In the genomic region with DNA sequence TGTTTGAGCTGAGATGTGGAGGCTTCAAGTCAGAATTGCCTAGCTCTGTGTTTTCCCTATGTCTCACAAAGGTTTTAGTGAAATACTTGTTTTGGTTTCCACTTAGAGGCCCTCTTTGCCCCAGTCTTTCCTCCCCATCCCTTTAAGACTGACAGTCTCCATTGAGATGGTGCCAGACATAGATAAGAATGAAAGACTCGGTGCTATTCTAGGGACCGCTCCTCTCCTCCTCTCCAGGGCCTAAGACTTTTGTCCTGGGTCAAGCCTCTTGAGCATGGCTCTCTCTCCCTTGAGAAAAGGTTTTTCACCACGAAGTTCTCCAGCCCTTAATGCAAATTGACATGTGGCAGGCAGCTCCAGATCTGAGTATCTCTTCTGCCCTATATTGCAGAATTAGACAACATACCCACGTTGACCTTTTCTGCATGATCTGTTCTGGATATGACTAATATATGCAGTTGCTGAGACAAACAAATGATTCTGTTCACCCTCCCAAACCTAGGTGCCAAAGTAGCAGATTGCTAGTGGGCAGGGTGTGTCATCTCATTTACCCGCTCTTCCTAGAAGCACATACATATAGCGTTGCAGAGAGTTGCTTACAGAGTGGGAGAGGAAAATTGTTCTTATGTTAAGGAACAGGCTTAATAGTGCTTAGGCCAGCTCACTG, we compare ENCODE assay signal across 8 cellular contexts. TPM values are rescaled to one million over a fixed set of nuclear protein-coding genes. Genes with fewer than 3 reads are reported as not detected.
DNase-seq lines count a peak whose midpoint lies in the region; ATAC-seq and TF ChIP-seq lines count a peak whose summit lies in the region.

No MANE protein-coding gene starts in this region.

- H3K9me3 Mint-ChIP-seq in activated B cell treated with CpG ODN at 0.5 μM for 24 hours: no peaks in the 10 kb centered on the region
- H3K9me3 Mint-ChIP-seq in immature natural killer cell: no peaks in the 10 kb centered on the region

- no peaks in the 10 kb centered on the region for H3K27me3 ChIP-seq in upper lobe of left lung

- intact Hi-C loops in activated B cell treated with CpG ODN at 0.5 μM for 24 hours (cut with micrococcal nuclease): loop anchor here (1.0 kb wide), 1 partner anchor 99 kb away; no protein-coding TSS in a partner anchor

- DNase-seq in Ammon's horn (ENCODE audit: low spot score) (peak; percentile 58), activated B cell treated with CpG ODN at 0.5 μM for 24 hours (no peak), glomerular visceral epithelial cell (ENCODE audit: extremely low spot score) (no peak), upper lobe of left lung (no peak), NCI-H446 (lab: John Stamatoyannopoulos, UW) (no peak), immature natural killer cell (no peak)

- H3K4me3 Mint-ChIP-seq in activated B cell treated with CpG ODN at 0.5 μM for 24 hours (no peak overlapping the region), immature natural killer cell (no peak overlapping the region)

- no peaks in the 10 kb centered on the region for H3K4me1 ChIP-seq in upper lobe of left lung

- peak overlapping the region; percentile 7 for H3K27ac Mint-ChIP-seq in activated B cell treated with CpG ODN at 0.5 μM for 24 hours
- H3K27ac Mint-ChIP-seq in immature natural killer cell: no peak overlapping the region

- no peak for TF ChIP-seq POLR2A in upper lobe of left lung (IDR thresholded peaks at IDR 0.05)

- H3K4me3 ChIP-seq in upper lobe of left lung: no peak overlapping the region

- no peak for TF ChIP-seq EP300 in upper lobe of left lung (IDR thresholded peaks at IDR 0.05)

- POLR2A ChIA-PET in activated B cell treated with CpG ODN at 0.5 μM for 24 hours (lab: Charles Lee): interaction anchor here (1.3 kb wide), 1 partner anchor 48 kb away, joined by 3 read pairs; a partner anchor contains a TSS

- H3K27me3 Mint-ChIP-seq in activated B cell treated with CpG ODN at 0.5 μM for 24 hours: no peaks in the 10 kb centered on the region
- peaks cover 0 to 7% (median 2%) of the 10 kb centered on the region in 3 donors for H3K27me3 Mint-ChIP-seq in immature natural killer cell (ENCODE audit: low read depth in 3 of 3)

- CTCF ChIA-PET in activated B cell treated with CpG ODN at 0.5 μM for 24 hours (lab: Charles Lee): no interaction called here

- TF ChIP-seq CTCF in activated B cell treated with CpG ODN at 0.5 μM for 24 hours (IDR thresholded peaks at IDR 0.05) (no peak), upper lobe of left lung (IDR thresholded peaks at IDR 0.05) (no peak)

- ATAC-seq in GM19025 (IDR thresholded peaks at IDR 0.05; ENCODE audit: low read depth, unreplicated experiment): peak; percentile 94
- ATAC-seq in HG02938 (IDR thresholded peaks at IDR 0.05; ENCODE audit: unreplicated experiment): peak; percentile 88
- peak; percentile 77 for ATAC-seq in activated B cell treated with CpG ODN at 0.5 μM for 24 hours (ENCODE audit: low read depth)
- ATAC-seq in upper lobe of left lung (ENCODE audit: low FRiP score in 2 of 2): no peak

- H3K9me3 ChIP-seq in upper lobe of left lung: no peaks in the 10 kb centered on the region

- H3K36me3 ChIP-seq in upper lobe of left lung: no peaks in the 10 kb centered on the region

- no peak overlapping the region for H3K27ac ChIP-seq in upper lobe of left lung

- H3K36me3 Mint-ChIP-seq in activated B cell treated with CpG ODN at 0.5 μM for 24 hours (ENCODE audit: low read depth): no peaks in the 10 kb centered on the region
- no peaks in the 10 kb centered on the region for H3K36me3 Mint-ChIP-seq in immature natural killer cell

- WGBS in upper lobe of left lung, 2 donors: 62 to 76% methylated on average over 6 of the region's 6 CpGs

- peaks cover 9% of the 10 kb centered on the region for H3K4me1 Mint-ChIP-seq in activated B cell treated with CpG ODN at 0.5 μM for 24 hours
- H3K4me1 Mint-ChIP-seq in immature natural killer cell: no peaks in the 10 kb centered on the region

RNA-seq across cellular contexts. Expression of a gene that starts 47.5 kb away (rescaled TPM):
- total RNA-seq in activated B cell treated with CpG ODN at 0.5 μM for 24 hours: 40.6 and 41.2 TPM in 2 replicates
- 10 to 100 TPM; 35.6 to 86.0 (median 69.9) TPM for total RNA-seq in upper lobe of left lung
- polyA plus RNA-seq in immature natural killer cell: 10 to 100 TPM; 25.7 to 37.4 (median 37.3) TPM

Comparison
In these comparisons a context has a peak if more than half of its experiments do, and no peak if none do; other contexts are left out.
1. ATAC-seq: peak in GM19025 (single experiment), HG02938 (single experiment) and activated B cell treated with CpG ODN at 0.5 μM for 24 hours (single experiment); none in upper lobe of left lung (0 of 2).